6 cellular contexts compared by ENCODE assay signal in genomic region chr4:190031264-190031663, GRCh38. TPM values are rescaled to one million over a fixed set of nuclear protein-coding genes. Genes with fewer than 3 reads are reported as not detected.
"Had no signal": no experiment of that assay in that cellular context is flagged by ENCODE, and none has a peak within 500 bp of the region (broad histone marks: within the 10 kb centered on the region; RNA-seq: fewer than 3 reads in every experiment).

No MANE protein-coding gene starts in this region.

RNA-seq across cellular contexts. Expression of gene FRG2, which starts 4.2 kb away (rescaled TPM):
- total RNA-seq: GM23248, H7, HepG2, HFFc6 had no signal

RNA-seq across cellular contexts. Expression of gene DBET, which starts 33.0 kb away (rescaled TPM):
- total RNA-seq: GM23248, H4, H7, HepG2, HFFc6, HT1080 had no signal
